In the genomic region with DNA sequence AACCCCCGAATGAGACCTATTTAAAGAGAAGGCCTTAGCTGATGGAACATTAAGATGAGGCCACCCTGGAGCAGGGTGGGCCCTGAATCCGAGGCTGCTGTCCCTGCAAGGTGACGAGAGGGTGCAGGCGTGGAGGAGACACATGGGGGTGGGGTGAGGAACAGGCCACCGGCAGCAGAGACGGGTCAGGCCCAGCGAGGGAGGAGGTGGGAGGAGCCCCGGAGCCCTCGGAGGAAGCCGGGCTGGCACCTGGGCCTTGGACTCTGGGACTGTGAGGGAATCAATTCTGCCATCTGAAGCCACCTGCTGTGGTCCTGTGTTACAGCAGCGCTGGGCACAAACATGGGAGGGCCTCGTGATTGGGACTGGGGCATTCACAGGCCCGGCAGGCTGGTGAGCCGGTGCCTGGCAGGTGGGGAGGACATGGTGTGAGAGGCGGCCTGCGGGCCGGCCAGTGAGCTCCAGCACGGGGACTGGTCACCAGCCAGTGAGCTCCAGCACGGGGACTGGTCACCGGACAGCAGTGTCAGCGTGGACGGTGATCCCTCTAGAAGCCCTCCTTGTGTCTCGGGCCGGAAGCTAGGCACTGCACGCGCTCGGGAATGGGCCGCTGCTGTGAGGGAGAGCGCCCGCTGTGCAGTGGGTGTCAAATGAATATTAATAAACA, we compare ENCODE assay signal across 18 cellular contexts. TPM values are rescaled to one million over a fixed set of nuclear protein-coding genes. Genes with fewer than 3 reads are reported as not detected.
A peak's percentile ranks its signal among the peaks of the same experiment; 100 is the strongest.
DNase-seq lines count a peak whose midpoint lies in the region; ATAC-seq, FAIRE-seq and TF ChIP-seq lines count a peak whose summit lies in the region.
"Had no signal": no experiment of that assay in that cellular context is flagged by ENCODE, and none has a peak within 500 bp of the region (broad histone marks: within the 10 kb centered on the region; RNA-seq: fewer than 3 reads in every experiment).

No MANE protein-coding gene starts in this region.

- TF ChIP-seq CTCF in HEK293 (tag by site-specific recombination; IDR thresholded peaks at IDR 0.05) (no peak), astrocyte (IDR thresholded peaks at IDR 0.05; ENCODE audit: insufficient read depth, low read depth, low read length) (no peak), coronary artery (IDR thresholded peaks at IDR 0.05) (no peak)

- no peak overlapping the region for H4K8ac ChIP-seq in neuronal stem cell (ENCODE audit: low read depth, low read length)

- peak overlapping the region; percentile 2 for H2BK5ac ChIP-seq in neuronal stem cell (ENCODE audit: low read length)

- H3K9me3 ChIP-seq in HEK293 (ENCODE audit: control insufficient read depth, insufficient read depth, low read depth, low read length), result no peaks in the 10 kb centered on the region
- H3K9me3 ChIP-seq in astrocyte (ENCODE audit: insufficient read depth, low read depth, low read length), result peaks cover 16% of the 10 kb centered on the region
- peaks cover 11% of the 10 kb centered on the region in 2 donors for H3K9me3 ChIP-seq in neuronal stem cell (replicated peaks in 1 of 2; ENCODE audit: control insufficient read depth in 2 of 2, insufficient read depth in 1 of 2, low read depth in 1 of 2, low read length in 2 of 2)
- H3K9me3 ChIP-seq: SK-N-SH had no signal

- H3K79me2 ChIP-seq in astrocyte (ENCODE audit: insufficient read depth, low read length), result no peaks in the 10 kb centered on the region

- peaks cover 17% of the 10 kb centered on the region for H3K36me3 Mint-ChIP-seq in activated CD4-positive, alpha-beta T cell treated with anti-CD3 and anti-CD28 coated beads, Interleukin-2, amount 10 ng/mL, durations not matched to agents 7 days and 5 days (ENCODE audit: low read depth)
- peaks cover 5% of the 10 kb centered on the region for H3K36me3 Mint-ChIP-seq in astrocyte (ENCODE audit: low read depth, unreplicated experiment)

- H3K4me2 ChIP-seq in astrocyte (ENCODE audit: low read length) (no peak overlapping the region), neuronal stem cell (ENCODE audit: insufficient read depth, low read length, poor library complexity, severe bottlenecking) (no peak overlapping the region)

- H3K4me1 Mint-ChIP-seq in activated CD4-positive, alpha-beta T cell treated with anti-CD3 and anti-CD28 coated beads, Interleukin-2, amount 10 ng/mL, durations not matched to agents 7 days and 5 days, result peaks cover 24% of the 10 kb centered on the region
- no peaks in the 10 kb centered on the region for H3K4me1 Mint-ChIP-seq in astrocyte (ENCODE audit: low read depth, unreplicated experiment)

- peaks cover 10% of the 10 kb centered on the region for H3K4me1 ChIP-seq in HEK293 (ENCODE audit: control insufficient read depth, insufficient read depth, low read length)
- H3K4me1 ChIP-seq in astrocyte (ENCODE audit: insufficient read depth, low read length), result peaks cover 7% of the 10 kb centered on the region
- peaks cover 6 to 10% of the 10 kb centered on the region in 2 donors for H3K4me1 ChIP-seq in neuronal stem cell (ENCODE audit: control insufficient read depth in 2 of 2, insufficient read depth in 1 of 2, low read depth in 1 of 2, low read length in 2 of 2)

- peak overlapping the region; percentile 88 for H3K23ac ChIP-seq in neuronal stem cell (ENCODE audit: low read depth, low read length, poor library complexity)

- H4K91ac ChIP-seq in neuronal stem cell (ENCODE audit: low read depth, low read length, poor library complexity), result no peak overlapping the region

- no peaks in the 10 kb centered on the region for H3K36me3 ChIP-seq in HEK293 (ENCODE audit: control insufficient read depth in 2 of 2, insufficient read depth in 1 of 2, low read length in 2 of 2)
- no peaks in the 10 kb centered on the region for H3K36me3 ChIP-seq in astrocyte (ENCODE audit: insufficient read depth, low read length)
- no peaks in the 10 kb centered on the region for H3K36me3 ChIP-seq in neuronal stem cell (replicated peaks in 1 of 2; ENCODE audit: control insufficient read depth in 2 of 2, insufficient read depth in 2 of 2, low read length in 2 of 2)
- H3K36me3 ChIP-seq: ascending aorta, sigmoid colon had no signal

- no peak overlapping the region for H2BK120ac ChIP-seq in neuronal stem cell (ENCODE audit: low read depth, low read length)

- H3K79me1 ChIP-seq in neuronal stem cell (ENCODE audit: low read depth, low read length), result peaks cover 2% of the 10 kb centered on the region

- POLR2A ChIA-PET in activated CD4-positive, alpha-beta T cell treated with anti-CD3 and anti-CD28 coated beads, Interleukin-2, amount 10 ng/mL, durations not matched to agents 7 days and 5 days (lab: Charles Lee), result no interaction called here
- POLR2A ChIA-PET in HEK293 (lab: Yijun Ruan, JAX), result no interaction called here

- ATAC-seq in GM21381 (IDR thresholded peaks at IDR 0.05; ENCODE audit: unreplicated experiment), result no peak

- no CpG with 5 or more reads among the region's 30 CpGs for WGBS in neuronal stem cell (ENCODE audit: extremely low coverage in 2 of 2, insufficient read length in 2 of 2, insufficient replicate concordance in 1 of 2), 2 donors

- H4K20me1 ChIP-seq in astrocyte (ENCODE audit: insufficient read depth, low read length), result no peaks in the 10 kb centered on the region

- peaks cover 16% of the 10 kb centered on the region for H3K9me3 Mint-ChIP-seq in activated CD4-positive, alpha-beta T cell treated with anti-CD3 and anti-CD28 coated beads, Interleukin-2, amount 10 ng/mL, durations not matched to agents 7 days and 5 days
- H3K9me3 Mint-ChIP-seq in astrocyte (ENCODE audit: unreplicated experiment), result peaks cover 12% of the 10 kb centered on the region

- no peak for FAIRE-seq in astrocyte (lab: Jason Lieb, UNC)

- peak overlapping the region; percentile 72 for H3K27ac Mint-ChIP-seq in activated CD4-positive, alpha-beta T cell treated with anti-CD3 and anti-CD28 coated beads, Interleukin-2, amount 10 ng/mL, durations not matched to agents 7 days and 5 days
- H3K27ac Mint-ChIP-seq in astrocyte (ENCODE audit: unreplicated experiment), result no peak overlapping the region

- H3K4ac ChIP-seq in neuronal stem cell (ENCODE audit: low read length), result no peak overlapping the region

- H3K4me3 Mint-ChIP-seq in activated CD4-positive, alpha-beta T cell treated with anti-CD3 and anti-CD28 coated beads, Interleukin-2, amount 10 ng/mL, durations not matched to agents 7 days and 5 days, result peak overlapping the region; percentile 90
- H3K4me3 Mint-ChIP-seq in astrocyte (ENCODE audit: unreplicated experiment), result peak overlapping the region; percentile 20

- no peak for DNase-seq in activated CD4-positive, alpha-beta T cell treated with anti-CD3 and anti-CD28 coated beads, Interleukin-2, amount 10 ng/mL, durations not matched to agents 7 days and 5 days
- no peak for DNase-seq in activated CD4-positive, alpha-beta T cell treated with anti-CD3 and anti-CD28 coated beads, Interleukin-2, amount 50 U/mL, for 48 hours
- DNase-seq in astrocyte (ENCODE audit: low read depth) (no peak), neuronal stem cell (ENCODE audit: low spot score) (no peak), coronary artery (ENCODE audit: low spot score) (no peak), caudate nucleus (lab: John Stamatoyannopoulos, UW) (no peak)
- DNase-seq: ACHN; activated CD8-positive, alpha-beta memory T cell treated with anti-CD3 and anti-CD28 coated beads, Interleukin-2, amount 50 U/mL, for 48 hours; GM23248; hippocampal formation; left cardiac atrium; NCI-H1048; sigmoid colon; SK-N-SH; stimulated activated CD4-positive, alpha-beta T cell treated with anti-CD3 and anti-CD28 coated beads, Interleukin-4, amount 100 ng/mL, for 1 hour had no signal

- H2BK15ac ChIP-seq in neuronal stem cell (ENCODE audit: low read length), result peak overlapping the region; percentile 68

- H2AK5ac ChIP-seq in neuronal stem cell (ENCODE audit: low read depth, low read length), result peak overlapping the region; percentile 87

- peak overlapping the region; percentile 28 for H3K14ac ChIP-seq in neuronal stem cell (ENCODE audit: low read length)

- H3K9ac ChIP-seq in astrocyte (ENCODE audit: low read length), result no peak overlapping the region
- H3K9ac ChIP-seq in neuronal stem cell (ENCODE audit: low read depth, low read length, poor library complexity), result no peak overlapping the region
- H3K9ac ChIP-seq: SK-N-SH had no signal

- H3K18ac ChIP-seq in neuronal stem cell (ENCODE audit: low read length), result peak overlapping the region; percentile 77

- H3K27ac ChIP-seq in HEK293 (ENCODE audit: extremely low read depth, low read depth, low read length) (no peak overlapping the region), astrocyte (ENCODE audit: low read depth, low read length) (no peak overlapping the region), neuronal stem cell (replicated peaks; ENCODE audit: low read length) (no peak overlapping the region), coronary artery (no peak overlapping the region), caudate nucleus (ENCODE audit: low read depth, low read length) (no peak overlapping the region)
- H3K27ac ChIP-seq: GM23248 had no signal

- H2BK12ac ChIP-seq in neuronal stem cell (ENCODE audit: low read length), result no peak overlapping the region

- H3K4me3 ChIP-seq in HEK293 (ENCODE audit: low read depth, low read length) (no peak overlapping the region), astrocyte (ENCODE audit: insufficient read depth, low read depth, low read length) (no peak overlapping the region), neuronal stem cell (ENCODE audit: low read length in 2 of 2) (no peak overlapping the region), coronary artery (no peak overlapping the region)

- H3K27me3 Mint-ChIP-seq in activated CD4-positive, alpha-beta T cell treated with anti-CD3 and anti-CD28 coated beads, Interleukin-2, amount 10 ng/mL, durations not matched to agents 7 days and 5 days, result no peaks in the 10 kb centered on the region
- peaks cover 49% of the 10 kb centered on the region for H3K27me3 Mint-ChIP-seq in astrocyte (ENCODE audit: low read depth, unreplicated experiment)

- no peak overlapping the region for H2AFZ ChIP-seq in astrocyte (ENCODE audit: low read depth, low read length)
- no peak overlapping the region for H2AFZ ChIP-seq in neuronal stem cell (ENCODE audit: low read length)

- CTCF ChIA-PET in activated CD4-positive, alpha-beta T cell treated with anti-CD3 and anti-CD28 coated beads, Interleukin-2, amount 10 ng/mL, durations not matched to agents 7 days and 5 days (lab: Charles Lee), result interaction anchor here (0.7 kb wide), 1 partner anchor 18 kb away, joined by 4 read pairs; no protein-coding TSS in a partner anchor
- CTCF ChIA-PET in HEK293 (lab: Yijun Ruan, JAX), result no interaction called here

- H3K27me3 ChIP-seq in astrocyte (ENCODE audit: insufficient read depth, low read length) (peaks cover under 1% of the 10 kb centered on the region), neuronal stem cell (ENCODE audit: control insufficient read depth in 3 of 3, insufficient read depth in 3 of 3, low read depth in 1 of 3, low read length in 3 of 3) (peaks cover 0 to 76% (median 18%) of the 10 kb centered on the region in 3 experiments)
- H3K27me3 ChIP-seq: ascending aorta, sigmoid colon had no signal

RNA-seq across cellular contexts. Expression of gene NOC4L, which starts 46.7 kb away (rescaled TPM):
- 10 to 100 TPM; 28.9 to 32.4 TPM for total RNA-seq in activated CD4-positive, alpha-beta T cell treated with anti-CD3 and anti-CD28 coated beads, Interleukin-2, amount 10 ng/mL, durations not matched to agents 7 days and 5 days
- 15.7 and 16.5 TPM in 2 replicates for total RNA-seq in astrocyte
- polyA plus RNA-seq in neuronal stem cell (2013, experiment 1 of 2), result 24.2 TPM
- 24.1 TPM for polyA plus RNA-seq in neuronal stem cell (2013, experiment 2 of 2)

RNA-seq across cellular contexts. Expression of gene DDX51, which starts 46.8 kb away (rescaled TPM):
- total RNA-seq in activated CD4-positive, alpha-beta T cell treated with anti-CD3 and anti-CD28 coated beads, Interleukin-2, amount 10 ng/mL, durations not matched to agents 7 days and 5 days, result 10 to 100 TPM; 25.2 to 27.5 TPM
- total RNA-seq in astrocyte, result 8.2 and 10.2 TPM in 2 replicates
- 8.5 TPM for polyA plus RNA-seq in neuronal stem cell (2013, experiment 1 of 2)
- polyA plus RNA-seq in neuronal stem cell (2013, experiment 2 of 2), result 8.6 TPM
